In the genomic region with DNA sequence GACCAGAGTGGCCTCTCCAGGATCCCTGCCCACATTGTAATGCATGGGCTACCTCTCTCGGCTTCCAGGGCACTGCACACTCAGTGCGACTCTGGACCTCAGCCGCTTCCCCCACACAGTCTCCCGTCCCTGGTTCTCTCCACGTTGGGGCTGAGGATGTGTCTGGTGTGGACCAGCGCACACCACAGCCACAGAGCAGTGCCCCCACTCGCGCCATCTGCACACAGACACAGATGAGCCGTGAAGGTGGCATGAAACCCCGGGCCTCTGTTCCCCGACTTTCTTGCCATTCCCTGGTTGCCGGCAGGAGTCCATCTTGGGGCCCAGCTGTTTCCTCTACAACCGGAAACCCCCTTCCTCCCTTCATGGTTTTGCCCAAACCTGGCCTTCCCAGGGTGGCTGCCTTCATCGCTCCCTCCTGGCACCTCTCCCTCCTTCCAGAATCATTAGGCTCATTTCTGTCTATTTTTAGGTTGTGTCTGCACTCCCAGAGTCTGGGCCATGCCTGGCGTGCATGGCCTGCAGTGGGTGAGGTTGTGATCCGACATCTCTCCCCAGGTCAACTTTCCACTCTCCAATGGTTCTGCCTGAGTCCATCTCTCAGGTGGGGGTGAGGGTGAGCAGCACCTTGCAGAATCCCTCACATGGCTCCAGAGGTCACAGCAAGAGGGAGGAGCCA, we compare ENCODE assay signal across 1 cellular context.
TF ChIP-seq lines count a peak whose summit lies in the region.

No MANE protein-coding gene starts in this region.

TF ChIP-seq in HepG2, 621 proteins besides CTCF, POLR2A, EP300 and RAD21 (continued from another document):
- TF ChIP-seq, protein P1, sequence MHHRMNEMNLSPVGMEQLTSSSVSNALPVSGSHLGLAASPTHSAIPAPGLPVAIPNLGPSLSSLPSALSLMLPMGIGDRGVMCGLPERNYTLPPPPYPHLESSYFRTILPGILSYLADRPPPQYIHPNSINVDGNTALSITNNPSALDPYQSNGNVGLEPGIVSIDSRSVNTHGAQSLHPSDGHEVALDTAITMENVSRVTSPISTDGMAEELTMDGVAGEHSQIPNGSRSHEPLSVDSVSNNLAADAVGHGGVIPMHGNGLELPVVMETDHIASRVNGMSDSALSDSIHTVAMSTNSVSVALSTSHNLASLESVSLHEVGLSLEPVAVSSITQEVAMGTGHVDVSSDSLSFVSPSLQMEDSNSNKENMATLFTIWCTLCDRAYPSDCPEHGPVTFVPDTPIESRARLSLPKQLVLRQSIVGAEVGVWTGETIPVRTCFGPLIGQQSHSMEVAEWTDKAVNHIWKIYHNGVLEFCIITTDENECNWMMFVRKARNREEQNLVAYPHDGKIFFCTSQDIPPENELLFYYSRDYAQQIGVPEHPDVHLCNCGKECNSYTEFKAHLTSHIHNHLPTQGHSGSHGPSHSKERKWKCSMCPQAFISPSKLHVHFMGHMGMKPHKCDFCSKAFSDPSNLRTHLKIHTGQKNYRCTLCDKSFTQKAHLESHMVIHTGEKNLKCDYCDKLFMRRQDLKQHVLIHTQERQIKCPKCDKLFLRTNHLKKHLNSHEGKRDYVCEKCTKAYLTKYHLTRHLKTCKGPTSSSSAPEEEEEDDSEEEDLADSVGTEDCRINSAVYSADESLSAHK (CRISPR knock-in tag; IDR thresholded peaks at IDR 0.05; ENCODE audit: borderline replicate concordance): no peak
- TF ChIP-seq ELF4 (CRISPR knock-in tag; IDR thresholded peaks at IDR 0.05; ENCODE audit: borderline replicate concordance): no peak
- no peak for TF ChIP-seq ZNF138 (CRISPR knock-in tag; IDR thresholded peaks at IDR 0.05; ENCODE audit: low read depth)
- TF ChIP-seq KLF11 (CRISPR knock-in tag; IDR thresholded peaks at IDR 0.05): no peak
- TF ChIP-seq NR2F6 (IDR thresholded peaks at IDR 0.05): 0 out of 2 replicates have a peak, but pooled peaks have one; percentile 10
- no peak for TF ChIP-seq NR2F6 (CRISPR knock-in tag; IDR thresholded peaks at IDR 0.05)
- TF ChIP-seq, protein P2, sequence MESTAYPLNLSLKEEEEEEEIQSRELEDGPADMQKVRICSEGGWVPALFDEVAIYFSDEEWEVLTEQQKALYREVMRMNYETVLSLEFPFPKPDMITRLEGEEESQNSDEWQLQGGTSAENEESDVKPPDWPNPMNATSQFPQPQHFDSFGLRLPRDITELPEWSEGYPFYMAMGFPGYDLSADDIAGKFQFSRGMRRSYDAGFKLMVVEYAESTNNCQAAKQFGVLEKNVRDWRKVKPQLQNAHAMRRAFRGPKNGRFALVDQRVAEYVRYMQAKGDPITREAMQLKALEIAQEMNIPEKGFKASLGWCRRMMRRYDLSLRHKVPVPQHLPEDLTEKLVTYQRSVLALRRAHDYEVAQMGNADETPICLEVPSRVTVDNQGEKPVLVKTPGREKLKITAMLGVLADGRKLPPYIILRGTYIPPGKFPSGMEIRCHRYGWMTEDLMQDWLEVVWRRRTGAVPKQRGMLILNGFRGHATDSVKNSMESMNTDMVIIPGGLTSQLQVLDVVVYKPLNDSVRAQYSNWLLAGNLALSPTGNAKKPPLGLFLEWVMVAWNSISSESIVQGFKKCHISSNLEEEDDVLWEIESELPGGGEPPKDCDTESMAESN (CRISPR knock-in tag; conservative IDR thresholded peaks at IDR 0.05): no peak
- TF ChIP-seq, protein P3, sequence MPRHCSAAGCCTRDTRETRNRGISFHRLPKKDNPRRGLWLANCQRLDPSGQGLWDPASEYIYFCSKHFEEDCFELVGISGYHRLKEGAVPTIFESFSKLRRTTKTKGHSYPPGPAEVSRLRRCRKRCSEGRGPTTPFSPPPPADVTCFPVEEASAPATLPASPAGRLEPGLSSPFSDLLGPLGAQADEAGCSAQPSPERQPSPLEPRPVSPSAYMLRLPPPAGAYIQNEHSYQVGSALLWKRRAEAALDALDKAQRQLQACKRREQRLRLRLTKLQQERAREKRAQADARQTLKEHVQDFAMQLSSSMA (CRISPR knock-in tag; IDR thresholded peaks at IDR 0.05): no peak
- TF ChIP-seq ZNF263 (CRISPR knock-in tag; IDR thresholded peaks at IDR 0.05): peak; percentile 31; the same call in 1 of the 2 replicates
- TF ChIP-seq, protein P4, sequence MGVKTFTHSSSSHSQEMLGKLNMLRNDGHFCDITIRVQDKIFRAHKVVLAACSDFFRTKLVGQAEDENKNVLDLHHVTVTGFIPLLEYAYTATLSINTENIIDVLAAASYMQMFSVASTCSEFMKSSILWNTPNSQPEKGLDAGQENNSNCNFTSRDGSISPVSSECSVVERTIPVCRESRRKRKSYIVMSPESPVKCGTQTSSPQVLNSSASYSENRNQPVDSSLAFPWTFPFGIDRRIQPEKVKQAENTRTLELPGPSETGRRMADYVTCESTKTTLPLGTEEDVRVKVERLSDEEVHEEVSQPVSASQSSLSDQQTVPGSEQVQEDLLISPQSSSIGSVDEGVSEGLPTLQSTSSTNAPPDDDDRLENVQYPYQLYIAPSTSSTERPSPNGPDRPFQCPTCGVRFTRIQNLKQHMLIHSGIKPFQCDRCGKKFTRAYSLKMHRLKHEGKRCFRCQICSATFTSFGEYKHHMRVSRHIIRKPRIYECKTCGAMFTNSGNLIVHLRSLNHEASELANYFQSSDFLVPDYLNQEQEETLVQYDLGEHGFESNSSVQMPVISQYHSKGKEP (CRISPR knock-in tag; IDR thresholded peaks at IDR 0.05): no peak
- TF ChIP-seq, protein P5, sequence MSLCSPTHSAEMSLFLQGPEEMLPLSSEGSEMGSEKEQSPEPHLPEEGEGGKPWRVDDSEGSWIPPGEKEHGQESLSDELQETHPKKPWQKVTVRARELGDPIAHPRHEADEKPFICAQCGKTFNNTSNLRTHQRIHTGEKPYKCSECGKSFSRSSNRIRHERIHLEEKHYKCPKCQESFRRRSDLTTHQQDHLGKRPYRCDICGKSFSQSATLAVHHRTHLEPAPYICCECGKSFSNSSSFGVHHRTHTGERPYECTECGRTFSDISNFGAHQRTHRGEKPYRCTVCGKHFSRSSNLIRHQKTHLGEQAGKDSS (CRISPR knock-in tag; IDR thresholded peaks at IDR 0.05; ENCODE audit: borderline replicate concordance, low read depth): no peak
- TF ChIP-seq THYN1 (CRISPR knock-in tag; IDR thresholded peaks at IDR 0.05; ENCODE audit: borderline replicate concordance, low read depth): no peak
